ENCODE assay signal across 9 cellular contexts in the genomic region with DNA sequence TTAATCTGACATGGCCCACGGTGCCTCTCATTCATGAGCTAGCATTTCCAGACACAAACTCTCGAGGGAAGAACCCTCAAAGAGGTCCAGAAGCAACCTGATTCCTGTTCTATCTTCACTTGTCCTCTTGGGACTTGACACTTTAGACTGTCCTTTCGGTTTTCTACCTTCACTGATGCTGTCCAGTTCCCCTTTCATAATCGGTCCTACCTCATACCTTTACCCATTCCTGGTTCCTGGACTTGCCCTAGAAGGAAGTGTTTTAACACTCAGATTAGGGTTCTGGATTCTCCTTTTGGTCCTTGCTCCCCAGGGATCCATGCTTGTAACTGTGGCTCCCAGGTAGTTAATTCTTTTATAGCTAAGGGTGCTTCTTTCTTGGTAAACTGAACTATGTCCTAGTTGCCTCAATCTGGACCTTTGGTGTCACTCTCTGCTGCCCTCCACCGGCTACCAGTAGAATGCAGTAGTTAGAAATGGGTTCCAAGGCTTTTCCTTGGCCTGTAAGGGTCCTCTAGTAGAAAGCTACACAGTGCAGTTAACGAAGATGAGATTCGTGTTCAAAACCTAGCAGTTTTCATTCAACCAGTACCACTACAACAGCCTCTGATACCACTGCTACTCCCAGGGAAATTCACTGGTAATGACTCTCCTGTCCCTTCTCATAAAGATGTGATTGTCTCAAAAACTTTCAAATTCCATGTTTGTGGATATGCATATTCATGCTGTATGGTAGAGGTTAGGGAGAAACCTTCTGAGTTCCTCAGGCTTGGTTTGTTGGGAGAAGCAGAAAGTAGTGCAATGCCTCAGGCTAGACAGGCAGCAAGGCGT.
DNase-seq lines count a peak whose midpoint lies in the region; ATAC-seq and TF ChIP-seq lines count a peak whose summit lies in the region.
"Had no signal": no experiment of that assay in that cellular context is flagged by ENCODE, and none has a peak within 500 bp of the region (broad histone marks: within the 10 kb centered on the region; RNA-seq: fewer than 3 reads in every experiment).

No MANE protein-coding gene starts in this region.

- ATAC-seq in HG02610 (IDR thresholded peaks at IDR 0.05; ENCODE audit: unreplicated experiment) (peak; percentile 43), PC-3 (no peak), GM21723 (IDR thresholded peaks at IDR 0.05; ENCODE audit: unreplicated experiment) (no peak)

- no peak overlapping the region for H3K4me3 ChIP-seq in PC-3 (ENCODE audit: low read length)
- H3K4me3 ChIP-seq in thyroid gland (replicated peaks in 1 of 3) = no peak overlapping the region

- H3K79me2 ChIP-seq in PC-3 (ENCODE audit: low read length) = no peaks in the 10 kb centered on the region

- no peak overlapping the region for H2AFZ ChIP-seq in PC-3 (ENCODE audit: low read length)

- no peak overlapping the region for H3K4me2 ChIP-seq in PC-3 (ENCODE audit: low read length)

- H3K27me3 ChIP-seq in PC-3 (ENCODE audit: low read length) (no peaks in the 10 kb centered on the region), thyroid gland (no peaks in the 10 kb centered on the region)

- H4K20me1 ChIP-seq in PC-3 (ENCODE audit: low read length) = no peaks in the 10 kb centered on the region

- H3K36me3 ChIP-seq in PC-3 (ENCODE audit: low read depth, low read length) (no peaks in the 10 kb centered on the region), thyroid gland (no peaks in the 10 kb centered on the region)

- H3K9me3 ChIP-seq in PC-3 (ENCODE audit: low read length) (no peaks in the 10 kb centered on the region), thyroid gland (no peaks in the 10 kb centered on the region)

- H3K27ac ChIP-seq in PC-3 (ENCODE audit: low read length) (no peak overlapping the region), thyroid gland (no peak overlapping the region)

- peak; percentile 29 for DNase-seq in activated CD4-positive, CD25-positive, alpha-beta regulatory T cell treated with anti-CD3 and anti-CD28 coated beads, Interleukin-2, amount 50 U/mL, for 72 hours
- no peak for DNase-seq in activated CD4-positive, CD25-positive, alpha-beta regulatory T cell (lab: John Stamatoyannopoulos, UW)
- DNase-seq in PC-3 (peak; percentile 52), glomerular visceral epithelial cell (ENCODE audit: extremely low spot score) (peak; percentile 2), thyroid gland (peak; percentile 19 to 37), NCI-H69 (lab: John Stamatoyannopoulos, UW) (no peak)
- DNase-seq: activated naive CD8-positive, alpha-beta T cell treated with anti-CD3 and anti-CD28 coated beads, Interleukin-2, amount 10 ng/mL, durations not matched to agents 7 days and 5 days had no signal

- H3K4me1 ChIP-seq in PC-3 (ENCODE audit: insufficient read depth, low read length) = no peaks in the 10 kb centered on the region
- no peaks in the 10 kb centered on the region for H3K4me1 ChIP-seq in thyroid gland

- no peaks in the 10 kb centered on the region for H3K9me2 ChIP-seq in PC-3 (replicated peaks; ENCODE audit: low read length)

- 66 to 76% methylated on average over 8 of the region's 8 CpGs for WGBS in thyroid gland, 2 donors

- no peak overlapping the region for H3K9ac ChIP-seq in PC-3 (ENCODE audit: low read length)

- TF ChIP-seq CTCF in PC-3 (conservative IDR thresholded peaks at IDR 0.05; ENCODE audit: low read depth, low read length) = peak; percentile 78
- TF ChIP-seq CTCF in thyroid gland (IDR thresholded peaks at IDR 0.05) = peak; percentile 16 to 74 (median 36)

- POLR2A ChIA-PET in PC-3 (lab: Charles Lee; ENCODE audit: unreplicated experiment) = no interaction called here

- intact Hi-C loops in PC-3 (cut with micrococcal nuclease) = loop anchor here (10.0 kb wide), 2 partner anchors 161 to 411 kb away; no protein-coding TSS in a partner anchor
- intact Hi-C loops in thyroid gland (cut with DNase I) = no loop called here

- BruUV-seq in PC-3 (replicated peaks; lab: Mats Ljungman, UMichigan) = no TSS peak

- TF ChIP-seq POLR2A in thyroid gland (IDR thresholded peaks at IDR 0.05) = no peak

- CTCF ChIA-PET in PC-3 (lab: Charles Lee) = no interaction called here

- no peaks in the 10 kb centered on the region for H3F3A ChIP-seq in PC-3 (ENCODE audit: low read length, unreplicated experiment)

Comparison
In these comparisons a context has a peak if more than half of its experiments do, and no peak if none do; other contexts are left out.
1. DNase-seq: peak in activated CD4-positive, CD25-positive, alpha-beta regulatory T cell treated with anti-CD3 and anti-CD28 coated beads, Interleukin-2, amount 50 U/mL, for 72 hours (single experiment), PC-3 (single experiment), glomerular visceral epithelial cell (single experiment) and thyroid gland (2 of 2); none in activated CD4-positive, CD25-positive, alpha-beta regulatory T cell (0 of 4) and NCI-H69 (single experiment).